ENCODE assay signal across 15 cellular contexts in genomic region chr6:3957321-3957720, GRCh38.
A peak's percentile ranks its signal among the peaks of the same experiment; 100 is the strongest.
DNase-seq lines count a peak whose midpoint lies in the region; ATAC-seq, FAIRE-seq and TF ChIP-seq lines count a peak whose summit lies in the region.
"Had no signal": no experiment of that assay in that cellular context is flagged by ENCODE, and none has a peak within 500 bp of the region (broad histone marks: within the 10 kb centered on the region; RNA-seq: fewer than 3 reads in every experiment).

No MANE protein-coding gene starts in this region.

- TF ChIP-seq EP300 in HepG2 (IDR thresholded peaks at IDR 0.05; ENCODE audit: low read depth in 2 of 2, low read length in 2 of 2) (no peak), HepG2 (CRISPR knock-in tag; IDR thresholded peaks at IDR 0.05; ENCODE audit: borderline replicate concordance) (no peak)

- no peak overlapping the region for H3K4me2 ChIP-seq in HepG2 (ENCODE audit: low read depth, low read length)
- H3K4me2 ChIP-seq: BLaER1 treated with 17β-estradiol and CSF1 and Interleukin-3, amounts not matched to agents 10 nM and 100 nM had no signal

- TF ChIP-seq RAD21 in HepG2 (CRISPR knock-in tag; IDR thresholded peaks at IDR 0.05): no peak

- no peak for TF ChIP-seq CTCF in HepG2 (CRISPR knock-in tag; IDR thresholded peaks at IDR 0.05)
- no peak for TF ChIP-seq CTCF in right lobe of liver (IDR thresholded peaks at IDR 0.05)
- no peak for TF ChIP-seq CTCF in RWPE2 (IDR thresholded peaks at IDR 0.05; ENCODE audit: poor library complexity, severe bottlenecking)
- TF ChIP-seq CTCF in epithelial cell of esophagus (IDR thresholded peaks at IDR 0.05; ENCODE audit: insufficient read depth, low read depth, low read length, missing control alignments): no peak

- no peak; the same call in 2 of the 3 replicates for ATAC-seq in HepG2
- no peak for ATAC-seq in right lobe of liver
- peak; percentile 59; the same call in 2 of the 3 replicates for ATAC-seq in RWPE2 (ENCODE audit: low read depth)
- no peak for ATAC-seq in HG03460 (IDR thresholded peaks at IDR 0.05; ENCODE audit: unreplicated experiment)
- ATAC-seq: GM12878 had no signal

- H4K20me1 ChIP-seq in HepG2 (ENCODE audit: insufficient read depth, low read length): no peaks in the 10 kb centered on the region
- H4K20me1 ChIP-seq: BLaER1 treated with 17β-estradiol and CSF1 and Interleukin-3, amounts not matched to agents 10 nM and 100 nM had no signal

- no peak for DNase-seq in HepG2 (ENCODE audit: low spot score)
- DNase-seq in right lobe of liver: no peak
- no peak for DNase-seq in RWPE2 (ENCODE audit: low spot score)
- DNase-seq in epithelial cell of esophagus (ENCODE audit: low read depth): peak; percentile 36
- no peak for DNase-seq in NCI-H748 treated with DMSO at 0.1 percent for 48 hours (lab: John Stamatoyannopoulos, UW)
- no peak for DNase-seq in GM19240 (ENCODE audit: insufficient read length, low spot score)
- no peak for DNase-seq in Ammon's horn (ENCODE audit: low spot score)
- DNase-seq: 8988T; AML-193; CD4-positive, CD25-positive, alpha-beta regulatory T cell; DMS53; HCEC 1CT had no signal

- TF ChIP-seq POLR2A in HepG2 (IDR thresholded peaks at IDR 0.05; ENCODE audit: insufficient read depth in 1 of 2, low read depth in 2 of 2, low read length in 2 of 2) (no peak), right lobe of liver (IDR thresholded peaks at IDR 0.05) (no peak)

- no TSS peak for BruUV-seq in HepG2 (replicated peaks; lab: Mats Ljungman, UMichigan)

- intact Hi-C loops in HepG2 (cut with micrococcal nuclease; ENCODE audit: unreplicated experiment) (no loop called here), right lobe of liver (cut with DNase I) (no loop called here)

- H3K4me1 ChIP-seq in HepG2 (ENCODE audit: insufficient read depth, low read length): peaks cover 9% of the 10 kb centered on the region
- H3K4me1 ChIP-seq in right lobe of liver: no peaks in the 10 kb centered on the region
- peaks cover 3% of the 10 kb centered on the region for H3K4me1 ChIP-seq in RWPE2 (ENCODE audit: insufficient read depth, poor library complexity, severe bottlenecking)
- H3K4me1 ChIP-seq: BLaER1 treated with 17β-estradiol and CSF1 and Interleukin-3, amounts not matched to agents 10 nM and 100 nM had no signal

- H3K27ac ChIP-seq in HepG2 (ENCODE audit: extremely low read length, insufficient read depth, low read length) (no peak overlapping the region), right lobe of liver (no peak overlapping the region), RWPE2 (ENCODE audit: poor library complexity, severe bottlenecking) (no peak overlapping the region)
- H3K27ac ChIP-seq: BLaER1 treated with 17β-estradiol and CSF1 and Interleukin-3, amounts not matched to agents 10 nM and 100 nM had no signal

- WGBS in HepG2 (ENCODE audit: low lambda C conversion rate): 0% methylated on average over 1 of the region's 1 CpG
- WGBS in right lobe of liver (ENCODE audit: insufficient coverage, low coverage, low lambda C conversion rate, missing lambda C conversion rate): 88% methylated on average over 1 of the region's 1 CpG

- POLR2A ChIA-PET in HepG2 (lab: Yijun Ruan, JAX): no interaction called here

- H2AFZ ChIP-seq in HepG2 (ENCODE audit: low read length): no peak overlapping the region

- CTCF ChIA-PET in HepG2 (lab: Yijun Ruan, JAX; ENCODE audit: low intra/inter-chr PET ratio, low total read pairs): no interaction called here

- no peak overlapping the region for H3K9ac ChIP-seq in HepG2 (ENCODE audit: insufficient read depth, low read depth, low read length)
- H3K9ac ChIP-seq: BLaER1 treated with 17β-estradiol and CSF1 and Interleukin-3, amounts not matched to agents 10 nM and 100 nM had no signal

- no peak for FAIRE-seq in HepG2 (lab: Jason Lieb, UNC)
- FAIRE-seq: GM12878 had no signal

- H3K36me3 ChIP-seq in HepG2 (replicated peaks in 1 of 2; ENCODE audit: control insufficient read depth in 1 of 2, insufficient read depth in 2 of 2, low read length in 2 of 2): no peaks in the 10 kb centered on the region
- no peaks in the 10 kb centered on the region for H3K36me3 ChIP-seq in right lobe of liver
- H3K36me3 ChIP-seq in RWPE2 (ENCODE audit: low read depth): no peaks in the 10 kb centered on the region
- H3K36me3 ChIP-seq: BLaER1 treated with 17β-estradiol and CSF1 and Interleukin-3, amounts not matched to agents 10 nM and 100 nM had no signal

- H3K79me2 ChIP-seq in HepG2 (ENCODE audit: insufficient read depth, low read length): no peaks in the 10 kb centered on the region

- H3K9me3 ChIP-seq in HepG2 (ENCODE audit: low read length): no peaks in the 10 kb centered on the region
- H3K9me3 ChIP-seq in right lobe of liver: no peaks in the 10 kb centered on the region
- H3K9me3 ChIP-seq in RWPE2 (ENCODE audit: severe bottlenecking): no peaks in the 10 kb centered on the region

- in situ Hi-C loops in HepG2 (cut with HindIII; ENCODE audit: extremely low pct_ligation_motif_present, low pct_unique_long_range_greater_than_20kb): loop anchor here (5.0 kb wide), 1 partner anchor 1080 kb away; no protein-coding TSS in a partner anchor

- H3K27me3 ChIP-seq in HepG2 (ENCODE audit: control insufficient read depth in 1 of 2, insufficient read depth in 2 of 2, low read length in 2 of 2) (peaks cover 0 to 20% of the 10 kb centered on the region in 2 experiments; a peak in 2 of 5 replicates), right lobe of liver (no peaks in the 10 kb centered on the region), RWPE2 (ENCODE audit: insufficient read depth, poor library complexity, severe bottlenecking) (no peaks in the 10 kb centered on the region)
- H3K27me3 ChIP-seq: BLaER1 treated with 17β-estradiol and CSF1 and Interleukin-3, amounts not matched to agents 10 nM and 100 nM had no signal

- H3K4me3 ChIP-seq in HepG2 (replicated peaks in 1 of 3; ENCODE audit: insufficient read depth in 1 of 3, low read depth in 2 of 3, low read length in 3 of 3) (no peak overlapping the region), right lobe of liver (no peak overlapping the region), RWPE2 (ENCODE audit: severe bottlenecking) (no peak overlapping the region), epithelial cell of esophagus (ENCODE audit: low read length) (no peak overlapping the region)
- H3K4me3 ChIP-seq: BLaER1 treated with 17β-estradiol and CSF1 and Interleukin-3, amounts not matched to agents 10 nM and 100 nM; GM12878 had no signal

TF ChIP-seq in HepG2, 621 proteins besides CTCF, POLR2A, EP300 and RAD21:
- TF ChIP-seq ZNF317 (CRISPR knock-in tag; IDR thresholded peaks at IDR 0.05) (no peak), FOSL2 (CRISPR knock-in tag; IDR thresholded peaks at IDR 0.05) (peak; percentile 41; the same call in 1 of the 2 replicates)
TF ChIP-seq in HepG2: peak in this region for 1.
